In the genomic region with DNA sequence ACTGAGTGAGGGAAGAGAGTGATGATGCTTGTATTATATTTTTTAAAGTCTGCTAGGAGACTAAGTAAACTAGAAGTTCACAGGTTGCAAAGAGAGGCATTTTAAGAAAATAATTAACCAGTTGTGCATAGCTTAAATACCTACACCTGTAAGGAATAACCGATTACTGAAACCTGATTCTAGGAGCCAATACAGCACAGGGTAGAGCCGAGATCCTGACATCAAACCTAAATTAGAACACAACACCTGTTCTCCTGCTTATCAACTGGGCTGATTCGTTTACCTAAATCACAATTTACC, we compare ENCODE assay signal across 9 cellular contexts. TPM values are rescaled to one million over a fixed set of nuclear protein-coding genes. Genes with fewer than 3 reads are reported as not detected.
DNase-seq lines count a peak whose midpoint lies in the region; ATAC-seq and TF ChIP-seq lines count a peak whose summit lies in the region.
"Had no signal": no experiment of that assay in that cellular context is flagged by ENCODE, and none has a peak within 500 bp of the region (broad histone marks: within the 10 kb centered on the region; RNA-seq: fewer than 3 reads in every experiment).

No MANE protein-coding gene starts in this region.

- DNase-seq in Calu3: no peak
- DNase-seq in activated B cell treated with CpG ODN at 0.5 μM for 24 hours: no peak
- peak; percentile 69 for DNase-seq in kidney tubule cell (ENCODE audit: low spot score)
- DNase-seq in renal cortical epithelial cell (ENCODE audit: low read depth): peak; percentile 78
- no peak for DNase-seq in COLO829 (ENCODE audit: low spot score)
- DNase-seq in NCI-H128 (lab: John Stamatoyannopoulos, UW; ENCODE audit: unreplicated experiment): no peak
- DNase-seq: NCI-H187, NCI-H510A had no signal

- H3K9me3 Mint-ChIP-seq in Calu3 (ENCODE audit: low read depth, unreplicated experiment): no peaks in the 10 kb centered on the region
- H3K9me3 Mint-ChIP-seq in activated B cell treated with CpG ODN at 0.5 μM for 24 hours: no peaks in the 10 kb centered on the region

- CTCF ChIA-PET in Calu3 (lab: Charles Lee) (interaction anchor here (0.8 to 1.7 kb wide), 6 partner anchors 55 to 496 kb away, joined by 3 to 8 read pairs (median 4); a partner anchor contains a TSS), activated B cell treated with CpG ODN at 0.5 μM for 24 hours (lab: Charles Lee) (interaction anchor here (2.0 to 2.1 kb wide), 2 partner anchors 121 to 133 kb away, joined by 5 to 8 read pairs; no protein-coding TSS in a partner anchor)

- H3K36me3 Mint-ChIP-seq in Calu3 (ENCODE audit: insufficient read depth, unreplicated experiment) (peaks cover 69% of the 10 kb centered on the region), activated B cell treated with CpG ODN at 0.5 μM for 24 hours (ENCODE audit: low read depth) (peaks cover 48% of the 10 kb centered on the region)

- TF ChIP-seq CTCF in Calu3 (IDR thresholded peaks at IDR 0.05; ENCODE audit: unreplicated experiment) (no peak), activated B cell treated with CpG ODN at 0.5 μM for 24 hours (IDR thresholded peaks at IDR 0.05) (no peak)

- no TSS peak for BruUV-seq in Calu3 (replicated peaks; lab: Mats Ljungman, UMichigan)

- intact Hi-C loops in Calu3 (cut with micrococcal nuclease; ENCODE audit: unreplicated experiment) (loop anchor here (5.0 to 10.0 kb wide), 3 partner anchors 126 to 283 kb away; a partner anchor contains a TSS), activated B cell treated with CpG ODN at 0.5 μM for 24 hours (cut with micrococcal nuclease) (loop anchor here (1.0 to 2.0 kb wide), 2 partner anchors 122 to 785 kb away; no protein-coding TSS in a partner anchor)

- peak overlapping the region; percentile 16 for H3K4me3 Mint-ChIP-seq in Calu3 (ENCODE audit: low read depth, unreplicated experiment)
- no peak overlapping the region for H3K4me3 Mint-ChIP-seq in activated B cell treated with CpG ODN at 0.5 μM for 24 hours

- POLR2A ChIA-PET in activated B cell treated with CpG ODN at 0.5 μM for 24 hours (lab: Charles Lee): no interaction called here

- H3K27me3 Mint-ChIP-seq in Calu3 (ENCODE audit: unreplicated experiment) (no peaks in the 10 kb centered on the region), activated B cell treated with CpG ODN at 0.5 μM for 24 hours (no peaks in the 10 kb centered on the region)

- no peak for ATAC-seq in activated B cell treated with CpG ODN at 0.5 μM for 24 hours (ENCODE audit: low read depth)
- no peak for ATAC-seq in GM21825 (IDR thresholded peaks at IDR 0.05; ENCODE audit: unreplicated experiment)

- H3K27ac Mint-ChIP-seq in Calu3 (ENCODE audit: unreplicated experiment) (peak overlapping the region; percentile 10), activated B cell treated with CpG ODN at 0.5 μM for 24 hours (peak overlapping the region; percentile 30)

- H3K4me1 Mint-ChIP-seq in Calu3 (ENCODE audit: low read depth, unreplicated experiment): peaks cover 59% of the 10 kb centered on the region
- peaks cover 45% of the 10 kb centered on the region for H3K4me1 Mint-ChIP-seq in activated B cell treated with CpG ODN at 0.5 μM for 24 hours

RNA-seq across cellular contexts. Expression of a gene that starts 54.8 kb away (rescaled TPM):
- total RNA-seq in Calu3 (2022) (143 and 155 TPM in 2 replicates), activated B cell treated with CpG ODN at 0.5 μM for 24 hours (114 and 119 TPM in 2 replicates), renal cortical epithelial cell (155 and 167 TPM in 2 replicates)

Comparison
In these comparisons a context has a peak if more than half of its experiments do, and no peak if none do; other contexts are left out.
1. DNase-seq: peak in kidney tubule cell (single experiment) and renal cortical epithelial cell (single experiment); none in Calu3 (single experiment), activated B cell treated with CpG ODN at 0.5 μM for 24 hours (single experiment), COLO829 (single experiment) and NCI-H128 (single experiment).